ENCODE assay signal across 9 cellular contexts in genomic region chr19:14004619-14005380, GRCh38. TPM values are rescaled to one million over a fixed set of nuclear protein-coding genes. Genes with fewer than 3 reads are reported as not detected.
DNase-seq lines count a peak whose midpoint lies in the region; ATAC-seq, FAIRE-seq and TF ChIP-seq lines count a peak whose summit lies in the region.
"Had no signal": no experiment of that assay in that cellular context is flagged by ENCODE, and none has a peak within 500 bp of the region (broad histone marks: within the 10 kb centered on the region; RNA-seq: fewer than 3 reads in every experiment).

No MANE protein-coding gene starts in this region.

- H3K9ac ChIP-seq in astrocyte (ENCODE audit: low read length) (no peak overlapping the region), kidney (ENCODE audit: low read length in 2 of 2) (peak overlapping the region in 1 of 2 donors; percentile 48)

- no peaks in the 10 kb centered on the region for H3K9me3 Mint-ChIP-seq in astrocyte (ENCODE audit: unreplicated experiment)
- no peaks in the 10 kb centered on the region for H3K9me3 Mint-ChIP-seq in stimulated activated memory B cell treated with anti-CD40 and anti-IgM and Interleukin-4, amounts not matched to agents 10 μg/mL and 1 μg/mL and 100 μg/mL, for 72 hours

- H3K36me3 Mint-ChIP-seq in astrocyte (ENCODE audit: low read depth, unreplicated experiment), result peaks cover 5% of the 10 kb centered on the region
- no peaks in the 10 kb centered on the region for H3K36me3 Mint-ChIP-seq in stimulated activated memory B cell treated with anti-CD40 and anti-IgM and Interleukin-4, amounts not matched to agents 10 μg/mL and 1 μg/mL and 100 μg/mL, for 72 hours

- H3K27ac Mint-ChIP-seq in astrocyte (ENCODE audit: unreplicated experiment), result peak overlapping the region; percentile 91
- H3K27ac Mint-ChIP-seq in stimulated activated memory B cell treated with anti-CD40 and anti-IgM and Interleukin-4, amounts not matched to agents 10 μg/mL and 1 μg/mL and 100 μg/mL, for 72 hours, result peak overlapping the region; percentile 97

- peak overlapping the region; percentile 89 for H3K4me2 ChIP-seq in astrocyte (ENCODE audit: low read length)

- intact Hi-C loops in kidney (cut with DNase I), result no loop called here

- no peaks in the 10 kb centered on the region for H3K27me3 ChIP-seq in astrocyte (ENCODE audit: insufficient read depth, low read length)

- H3K4me1 ChIP-seq in astrocyte (ENCODE audit: insufficient read depth, low read length) (peaks cover 4% of the 10 kb centered on the region), kidney (ENCODE audit: control insufficient read depth in 1 of 2, insufficient read depth in 1 of 2, low read depth in 1 of 2, low read length in 2 of 2) (peaks cover 21 to 23% of the 10 kb centered on the region in 2 donors)

- no peak for ATAC-seq in stimulated activated memory B cell treated with anti-CD40 and anti-IgM and Interleukin-4, amounts not matched to agents 10 μg/mL and 1 μg/mL and 100 μg/mL, for 72 hours
- ATAC-seq in GM18861 (IDR thresholded peaks at IDR 0.05; ENCODE audit: unreplicated experiment) (no peak), HG03159 (IDR thresholded peaks at IDR 0.05; ENCODE audit: unreplicated experiment) (no peak)

- no peaks in the 10 kb centered on the region for H3K9me3 ChIP-seq in astrocyte (ENCODE audit: insufficient read depth, low read depth, low read length)
- H3K9me3 ChIP-seq in kidney (ENCODE audit: control insufficient read depth in 1 of 2, low read length in 2 of 2), result no peaks in the 10 kb centered on the region

- H3K4me3 ChIP-seq in astrocyte (ENCODE audit: insufficient read depth, low read depth, low read length) (peak overlapping the region; percentile 48), kidney (ENCODE audit: low read length in 2 of 2) (peak overlapping the region; percentile 51 to 65)

- no peak overlapping the region for H2AFZ ChIP-seq in astrocyte (ENCODE audit: low read depth, low read length)

- H3K36me3 ChIP-seq in astrocyte (ENCODE audit: insufficient read depth, low read length) (no peaks in the 10 kb centered on the region), kidney (ENCODE audit: control insufficient read depth in 1 of 2, insufficient read depth in 2 of 2, low read length in 2 of 2) (no peaks in the 10 kb centered on the region)

- H4K20me1 ChIP-seq in astrocyte (ENCODE audit: insufficient read depth, low read length), result peaks cover 16% of the 10 kb centered on the region

- peak overlapping the region; percentile 81 for H3K4me3 Mint-ChIP-seq in astrocyte (ENCODE audit: unreplicated experiment)
- peak overlapping the region; percentile 78 for H3K4me3 Mint-ChIP-seq in stimulated activated memory B cell treated with anti-CD40 and anti-IgM and Interleukin-4, amounts not matched to agents 10 μg/mL and 1 μg/mL and 100 μg/mL, for 72 hours

- FAIRE-seq in astrocyte (lab: Jason Lieb, UNC) (no peak), kidney (lab: Jason Lieb, UNC) (no peak)
- FAIRE-seq: bronchial epithelial cell had no signal

- H3K27me3 Mint-ChIP-seq in astrocyte (ENCODE audit: low read depth, unreplicated experiment), result no peaks in the 10 kb centered on the region
- no peaks in the 10 kb centered on the region for H3K27me3 Mint-ChIP-seq in stimulated activated memory B cell treated with anti-CD40 and anti-IgM and Interleukin-4, amounts not matched to agents 10 μg/mL and 1 μg/mL and 100 μg/mL, for 72 hours

- H3K27ac ChIP-seq in astrocyte (ENCODE audit: low read depth, low read length) (no peak overlapping the region), kidney (ENCODE audit: low read depth in 2 of 2, low read length in 2 of 2) (peak overlapping the region; percentile 97 to 99)

- TF ChIP-seq CTCF in astrocyte (IDR thresholded peaks at IDR 0.05; ENCODE audit: insufficient read depth, low read depth, low read length) (no peak), kidney (IDR thresholded peaks at IDR 0.05; ENCODE audit: borderline replicate concordance, extremely low read depth, insufficient read depth) (no peak)

- peaks cover 14% of the 10 kb centered on the region for H3K4me1 Mint-ChIP-seq in astrocyte (ENCODE audit: low read depth, unreplicated experiment)
- peaks cover 65% of the 10 kb centered on the region for H3K4me1 Mint-ChIP-seq in stimulated activated memory B cell treated with anti-CD40 and anti-IgM and Interleukin-4, amounts not matched to agents 10 μg/mL and 1 μg/mL and 100 μg/mL, for 72 hours

- peak; percentile 33 for DNase-seq in AG08395 (ENCODE audit: low spot score)
- peak; percentile 30 for DNase-seq in HuH-7.5 (ENCODE audit: low spot score)
- DNase-seq in astrocyte (ENCODE audit: low read depth), result no peak
- DNase-seq in kidney, result peak; percentile 83
- DNase-seq in NCI-H2196 treated with DMSO at 0.1 percent for 48 hours (lab: John Stamatoyannopoulos, UW; ENCODE audit: unreplicated experiment), result no peak

- H3K79me2 ChIP-seq in astrocyte (ENCODE audit: insufficient read depth, low read length), result peaks cover 11% of the 10 kb centered on the region

RNA-seq across cellular contexts. Expression of gene RFX1, which starts 1.3 kb away (rescaled TPM):
- total RNA-seq in astrocyte (11.8 and 13.0 TPM in 2 replicates), kidney (17.9 TPM)
- polyA plus RNA-seq in kidney (ENCODE audit: insufficient read depth, low read depth, low replicate concordance), result 5.2 TPM

RNA-seq across cellular contexts. Expression of gene RLN3, which starts 23.1 kb away (rescaled TPM):
- total RNA-seq in astrocyte, result not detected in 2 replicates
- not detected for total RNA-seq in kidney
- polyA plus RNA-seq in kidney (ENCODE audit: insufficient read depth, low read depth, low replicate concordance), result not detected
- total RNA-seq: bronchial epithelial cell had no signal

RNA-seq across cellular contexts. Expression of gene IL27RA, which starts 26.8 kb away (rescaled TPM):
- total RNA-seq in astrocyte (5.7 and 6.3 TPM in 2 replicates), kidney (14.1 TPM)
- 3.1 TPM for polyA plus RNA-seq in kidney (ENCODE audit: insufficient read depth, low read depth, low replicate concordance)

RNA-seq across cellular contexts. Expression of gene DCAF15, which starts 52.5 kb away (rescaled TPM):
- total RNA-seq in astrocyte (29.6 and 32.2 TPM in 2 replicates), kidney (35.5 TPM)
- 21.9 TPM for polyA plus RNA-seq in kidney (ENCODE audit: insufficient read depth, low read depth, low replicate concordance)

RNA-seq across cellular contexts. Expression of gene PALM3, which starts 57.1 kb away (rescaled TPM):
- total RNA-seq in astrocyte, result 1.2 and 1.6 TPM in 2 replicates
- 19.4 TPM for total RNA-seq in kidney
- polyA plus RNA-seq in kidney (ENCODE audit: insufficient read depth, low read depth, low replicate concordance), result 45.8 TPM
- total RNA-seq: bronchial epithelial cell had no signal

Comparison
In these comparisons a context has a peak if more than half of its experiments do, and no peak if none do; other contexts are left out.
1. DNase-seq: peak in AG08395 (single experiment), HuH-7.5 (single experiment) and kidney (single experiment); none in astrocyte (single experiment) and NCI-H2196 treated with DMSO at 0.1 percent for 48 hours (single experiment).